In the genomic region with DNA sequence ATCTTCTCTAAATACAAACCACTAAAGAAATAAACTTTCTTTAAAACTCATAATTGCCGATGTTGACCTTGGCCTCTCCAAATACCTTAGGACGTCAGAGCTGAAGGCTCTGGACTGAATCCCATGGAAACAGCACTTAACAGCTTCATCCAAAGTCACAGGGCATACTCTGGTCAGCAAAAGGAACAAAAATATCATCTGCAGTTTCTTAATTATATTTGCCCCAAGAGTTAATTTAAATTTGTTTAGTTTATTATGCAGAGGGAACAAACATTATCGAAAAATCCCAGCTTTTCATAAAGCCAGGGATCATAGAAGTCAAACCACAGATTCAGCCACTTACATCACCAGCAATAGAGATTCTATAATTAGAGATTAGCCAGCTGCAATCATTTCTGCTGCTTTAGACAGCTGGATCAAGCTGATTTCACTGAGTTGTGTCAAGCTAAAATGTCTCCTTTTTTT, we compare ENCODE assay signal across 3 cellular contexts.
TF ChIP-seq lines count a peak whose summit lies in the region.

No MANE protein-coding gene starts in this region.

TF ChIP-seq in SK-N-SH, 30 proteins besides CTCF, POLR2A, EP300 and RAD21 (continued from another document):
- TF ChIP-seq, protein P1, sequence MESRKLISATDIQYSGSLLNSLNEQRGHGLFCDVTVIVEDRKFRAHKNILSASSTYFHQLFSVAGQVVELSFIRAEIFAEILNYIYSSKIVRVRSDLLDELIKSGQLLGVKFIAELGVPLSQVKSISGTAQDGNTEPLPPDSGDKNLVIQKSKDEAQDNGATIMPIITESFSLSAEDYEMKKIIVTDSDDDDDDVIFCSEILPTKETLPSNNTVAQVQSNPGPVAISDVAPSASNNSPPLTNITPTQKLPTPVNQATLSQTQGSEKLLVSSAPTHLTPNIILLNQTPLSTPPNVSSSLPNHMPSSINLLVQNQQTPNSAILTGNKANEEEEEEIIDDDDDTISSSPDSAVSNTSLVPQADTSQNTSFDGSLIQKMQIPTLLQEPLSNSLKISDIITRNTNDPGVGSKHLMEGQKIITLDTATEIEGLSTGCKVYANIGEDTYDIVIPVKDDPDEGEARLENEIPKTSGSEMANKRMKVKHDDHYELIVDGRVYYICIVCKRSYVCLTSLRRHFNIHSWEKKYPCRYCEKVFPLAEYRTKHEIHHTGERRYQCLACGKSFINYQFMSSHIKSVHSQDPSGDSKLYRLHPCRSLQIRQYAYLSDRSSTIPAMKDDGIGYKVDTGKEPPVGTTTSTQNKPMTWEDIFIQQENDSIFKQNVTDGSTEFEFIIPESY (IDR thresholded peaks at IDR 0.05; ENCODE audit: borderline replicate concordance, low read depth), result no peak
- TF ChIP-seq JUND (IDR thresholded peaks at IDR 0.05) (no peak), FOXJ3 (CRISPR knock-in tag; IDR thresholded peaks at IDR 0.05) (no peak), GABPA (IDR thresholded peaks at IDR 0.05; ENCODE audit: low read depth) (no peak)
- TF ChIP-seq, protein P2, sequence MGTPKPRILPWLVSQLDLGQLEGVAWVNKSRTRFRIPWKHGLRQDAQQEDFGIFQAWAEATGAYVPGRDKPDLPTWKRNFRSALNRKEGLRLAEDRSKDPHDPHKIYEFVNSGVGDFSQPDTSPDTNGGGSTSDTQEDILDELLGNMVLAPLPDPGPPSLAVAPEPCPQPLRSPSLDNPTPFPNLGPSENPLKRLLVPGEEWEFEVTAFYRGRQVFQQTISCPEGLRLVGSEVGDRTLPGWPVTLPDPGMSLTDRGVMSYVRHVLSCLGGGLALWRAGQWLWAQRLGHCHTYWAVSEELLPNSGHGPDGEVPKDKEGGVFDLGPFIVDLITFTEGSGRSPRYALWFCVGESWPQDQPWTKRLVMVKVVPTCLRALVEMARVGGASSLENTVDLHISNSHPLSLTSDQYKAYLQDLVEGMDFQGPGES (IDR thresholded peaks at IDR 0.05; ENCODE audit: low read depth, low read length), result no peak
- TF ChIP-seq, protein P3, sequence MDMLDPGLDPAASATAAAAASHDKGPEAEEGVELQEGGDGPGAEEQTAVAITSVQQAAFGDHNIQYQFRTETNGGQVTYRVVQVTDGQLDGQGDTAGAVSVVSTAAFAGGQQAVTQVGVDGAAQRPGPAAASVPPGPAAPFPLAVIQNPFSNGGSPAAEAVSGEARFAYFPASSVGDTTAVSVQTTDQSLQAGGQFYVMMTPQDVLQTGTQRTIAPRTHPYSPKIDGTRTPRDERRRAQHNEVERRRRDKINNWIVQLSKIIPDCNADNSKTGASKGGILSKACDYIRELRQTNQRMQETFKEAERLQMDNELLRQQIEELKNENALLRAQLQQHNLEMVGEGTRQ (IDR thresholded peaks at IDR 0.05; ENCODE audit: borderline replicate concordance, low read depth, low read length), result no peak
- TF ChIP-seq, protein P4, sequence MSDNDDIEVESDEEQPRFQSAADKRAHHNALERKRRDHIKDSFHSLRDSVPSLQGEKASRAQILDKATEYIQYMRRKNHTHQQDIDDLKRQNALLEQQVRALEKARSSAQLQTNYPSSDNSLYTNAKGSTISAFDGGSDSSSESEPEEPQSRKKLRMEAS (IDR thresholded peaks at IDR 0.05; ENCODE audit: low read depth), result no peak
TF ChIP-seq in SK-N-SH: peak in this region for 0.

TF ChIP-seq in SK-N-SH treated with all-trans-retinoic acid at 6 μM for 48 hours, 23 proteins besides CTCF, POLR2A, EP300 and RAD21 (continued from another document):
- TF ChIP-seq, protein P5, sequence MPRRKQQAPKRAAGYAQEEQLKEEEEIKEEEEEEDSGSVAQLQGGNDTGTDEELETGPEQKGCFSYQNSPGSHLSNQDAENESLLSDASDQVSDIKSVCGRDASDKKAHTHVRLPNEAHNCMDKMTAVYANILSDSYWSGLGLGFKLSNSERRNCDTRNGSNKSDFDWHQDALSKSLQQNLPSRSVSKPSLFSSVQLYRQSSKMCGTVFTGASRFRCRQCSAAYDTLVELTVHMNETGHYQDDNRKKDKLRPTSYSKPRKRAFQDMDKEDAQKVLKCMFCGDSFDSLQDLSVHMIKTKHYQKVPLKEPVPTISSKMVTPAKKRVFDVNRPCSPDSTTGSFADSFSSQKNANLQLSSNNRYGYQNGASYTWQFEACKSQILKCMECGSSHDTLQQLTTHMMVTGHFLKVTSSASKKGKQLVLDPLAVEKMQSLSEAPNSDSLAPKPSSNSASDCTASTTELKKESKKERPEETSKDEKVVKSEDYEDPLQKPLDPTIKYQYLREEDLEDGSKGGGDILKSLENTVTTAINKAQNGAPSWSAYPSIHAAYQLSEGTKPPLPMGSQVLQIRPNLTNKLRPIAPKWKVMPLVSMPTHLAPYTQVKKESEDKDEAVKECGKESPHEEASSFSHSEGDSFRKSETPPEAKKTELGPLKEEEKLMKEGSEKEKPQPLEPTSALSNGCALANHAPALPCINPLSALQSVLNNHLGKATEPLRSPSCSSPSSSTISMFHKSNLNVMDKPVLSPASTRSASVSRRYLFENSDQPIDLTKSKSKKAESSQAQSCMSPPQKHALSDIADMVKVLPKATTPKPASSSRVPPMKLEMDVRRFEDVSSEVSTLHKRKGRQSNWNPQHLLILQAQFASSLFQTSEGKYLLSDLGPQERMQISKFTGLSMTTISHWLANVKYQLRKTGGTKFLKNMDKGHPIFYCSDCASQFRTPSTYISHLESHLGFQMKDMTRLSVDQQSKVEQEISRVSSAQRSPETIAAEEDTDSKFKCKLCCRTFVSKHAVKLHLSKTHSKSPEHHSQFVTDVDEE (CRISPR knock-in tag; IDR thresholded peaks at IDR 0.05), result no peak
- TF ChIP-seq ARNTL (CRISPR knock-in tag; IDR thresholded peaks at IDR 0.05; ENCODE audit: borderline replicate concordance, low read depth), result no peak
- no peak for TF ChIP-seq ISL1 (CRISPR knock-in tag; IDR thresholded peaks at IDR 0.05)
- TF ChIP-seq, protein P6, sequence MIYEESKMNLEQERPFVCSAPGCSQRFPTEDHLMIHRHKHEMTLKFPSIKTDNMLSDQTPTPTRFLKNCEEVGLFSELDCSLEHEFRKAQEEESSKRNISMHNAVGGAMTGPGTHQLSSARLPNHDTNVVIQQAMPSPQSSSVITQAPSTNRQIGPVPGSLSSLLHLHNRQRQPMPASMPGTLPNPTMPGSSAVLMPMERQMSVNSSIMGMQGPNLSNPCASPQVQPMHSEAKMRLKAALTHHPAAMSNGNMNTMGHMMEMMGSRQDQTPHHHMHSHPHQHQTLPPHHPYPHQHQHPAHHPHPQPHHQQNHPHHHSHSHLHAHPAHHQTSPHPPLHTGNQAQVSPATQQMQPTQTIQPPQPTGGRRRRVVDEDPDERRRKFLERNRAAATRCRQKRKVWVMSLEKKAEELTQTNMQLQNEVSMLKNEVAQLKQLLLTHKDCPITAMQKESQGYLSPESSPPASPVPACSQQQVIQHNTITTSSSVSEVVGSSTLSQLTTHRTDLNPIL (CRISPR knock-in tag; IDR thresholded peaks at IDR 0.05; ENCODE audit: low read depth), result no peak
- TF ChIP-seq PPARA (CRISPR knock-in tag; IDR thresholded peaks at IDR 0.05; ENCODE audit: borderline replicate concordance), result no peak
- TF ChIP-seq SNAI2 (CRISPR knock-in tag; IDR thresholded peaks at IDR 0.05), result no peak

TF ChIP-seq in neural cell, 6 proteins besides CTCF, POLR2A, EP300 and RAD21:
- TF ChIP-seq, protein P7, sequence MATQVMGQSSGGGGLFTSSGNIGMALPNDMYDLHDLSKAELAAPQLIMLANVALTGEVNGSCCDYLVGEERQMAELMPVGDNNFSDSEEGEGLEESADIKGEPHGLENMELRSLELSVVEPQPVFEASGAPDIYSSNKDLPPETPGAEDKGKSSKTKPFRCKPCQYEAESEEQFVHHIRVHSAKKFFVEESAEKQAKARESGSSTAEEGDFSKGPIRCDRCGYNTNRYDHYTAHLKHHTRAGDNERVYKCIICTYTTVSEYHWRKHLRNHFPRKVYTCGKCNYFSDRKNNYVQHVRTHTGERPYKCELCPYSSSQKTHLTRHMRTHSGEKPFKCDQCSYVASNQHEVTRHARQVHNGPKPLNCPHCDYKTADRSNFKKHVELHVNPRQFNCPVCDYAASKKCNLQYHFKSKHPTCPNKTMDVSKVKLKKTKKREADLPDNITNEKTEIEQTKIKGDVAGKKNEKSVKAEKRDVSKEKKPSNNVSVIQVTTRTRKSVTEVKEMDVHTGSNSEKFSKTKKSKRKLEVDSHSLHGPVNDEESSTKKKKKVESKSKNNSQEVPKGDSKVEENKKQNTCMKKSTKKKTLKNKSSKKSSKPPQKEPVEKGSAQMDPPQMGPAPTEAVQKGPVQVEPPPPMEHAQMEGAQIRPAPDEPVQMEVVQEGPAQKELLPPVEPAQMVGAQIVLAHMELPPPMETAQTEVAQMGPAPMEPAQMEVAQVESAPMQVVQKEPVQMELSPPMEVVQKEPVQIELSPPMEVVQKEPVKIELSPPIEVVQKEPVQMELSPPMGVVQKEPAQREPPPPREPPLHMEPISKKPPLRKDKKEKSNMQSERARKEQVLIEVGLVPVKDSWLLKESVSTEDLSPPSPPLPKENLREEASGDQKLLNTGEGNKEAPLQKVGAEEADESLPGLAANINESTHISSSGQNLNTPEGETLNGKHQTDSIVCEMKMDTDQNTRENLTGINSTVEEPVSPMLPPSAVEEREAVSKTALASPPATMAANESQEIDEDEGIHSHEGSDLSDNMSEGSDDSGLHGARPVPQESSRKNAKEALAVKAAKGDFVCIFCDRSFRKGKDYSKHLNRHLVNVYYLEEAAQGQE (IDR thresholded peaks at IDR 0.05; ENCODE audit: borderline replicate concordance), result no peak
- TF ChIP-seq POLR2AphosphoS5 (IDR thresholded peaks at IDR 0.05), result peak; percentile 56
